24 cellular contexts compared by ENCODE assay signal in genomic region chr5:5645891-5646290, GRCh38.
"Had no signal": no experiment of that assay in that cellular context is flagged by ENCODE, and none has a peak within 500 bp of the region (broad histone marks: within the 10 kb centered on the region; RNA-seq: fewer than 3 reads in every experiment).

No MANE protein-coding gene starts in this region.

- H3K36me3 ChIP-seq: left lung, lower lobe of right lung, pancreas, prostate gland, spleen, tibial nerve, uterus had no signal

- ATAC-seq: left colon; left lung; lower lobe of right lung; mucosa of descending colon; naive thymus-derived CD8-positive, alpha-beta T cell; pancreas; right cardiac atrium; sciatic nerve; stimulated activated naive CD8-positive, alpha-beta T cell treated with anti-CD3 and anti-CD28 coated beads, Interleukin-15, amount 100 ng/mL, for 72 hours had no signal

- H3K9me3 ChIP-seq: left lung, lower lobe of right lung, mucosa of descending colon, pancreas, prostate gland, spleen, tibial nerve, uterus had no signal

- H3K4me3 ChIP-seq: left lung, lower lobe of right lung, mucosa of descending colon, pancreas, prostate gland, spleen, tibial nerve, uterus had no signal

- H3K27ac ChIP-seq: left lung, lower lobe of right lung, pancreas, prostate gland, spleen, tibial nerve, uterus had no signal

- H3K27me3 ChIP-seq: left lung, pancreas, tibial nerve, uterus had no signal

- DNase-seq: hypothalamus; immature natural killer cell; kidney; left colon; left lung; lower lobe of right lung; midbrain; mucosa of descending colon; naive thymus-derived CD8-positive, alpha-beta T cell; nucleus accumbens; pancreas; posterior cingulate gyrus; retina; right cardiac atrium; small intestine; spleen; stimulated activated CD4-positive, alpha-beta T cell treated with anti-CD3 and anti-CD28 coated beads, Interleukin-4, amount 100 ng/mL, for 24 hours; stimulated activated naive CD4-positive, alpha-beta T cell; stimulated activated naive CD8-positive, alpha-beta T cell treated with anti-CD3 and anti-CD28 coated beads, Interleukin-15, amount 100 ng/mL, for 72 hours; substantia nigra; uterus had no signal

- H3K4me1 ChIP-seq: left lung, lower lobe of right lung, pancreas, prostate gland, tibial nerve, uterus had no signal
